In the genomic region with DNA sequence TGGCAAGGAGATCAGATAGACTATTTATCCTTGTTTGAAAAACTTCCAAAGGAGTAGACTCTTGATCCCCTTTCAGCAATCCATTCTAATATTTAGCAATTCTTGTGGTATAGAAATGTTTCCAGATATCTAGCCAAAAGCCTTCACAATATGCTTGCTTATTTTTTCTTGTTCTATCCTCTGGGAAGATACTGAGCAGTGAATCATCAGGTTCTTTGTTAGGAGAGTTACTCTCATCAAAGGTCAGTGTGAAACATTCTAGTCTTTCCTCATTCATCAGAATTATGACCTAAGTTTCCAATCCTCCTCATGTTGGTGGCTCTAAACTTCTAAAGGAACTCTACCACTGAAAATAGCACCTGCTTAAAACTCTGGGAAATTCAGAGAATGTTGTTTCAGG, we compare ENCODE assay signal across 14 cellular contexts. TPM values are rescaled to one million over a fixed set of nuclear protein-coding genes. Genes with fewer than 3 reads are reported as not detected.
DNase-seq lines count a peak whose midpoint lies in the region; ATAC-seq, FAIRE-seq and TF ChIP-seq lines count a peak whose summit lies in the region.
"Had no signal": no experiment of that assay in that cellular context is flagged by ENCODE, and none has a peak within 500 bp of the region (broad histone marks: within the 10 kb centered on the region; RNA-seq: fewer than 3 reads in every experiment).

No MANE protein-coding gene starts in this region.

- no peak for TF ChIP-seq POLR2A in breast epithelium (IDR thresholded peaks at IDR 0.05)
- no peak for TF ChIP-seq POLR2A in HepG2 (IDR thresholded peaks at IDR 0.05; ENCODE audit: insufficient read depth in 1 of 2, low read depth in 2 of 2, low read length in 2 of 2)

- peaks cover 0 to 25% of the 10 kb centered on the region in 2 donors for H3K27me3 ChIP-seq in breast epithelium
- H3K27me3 ChIP-seq in HepG2 (ENCODE audit: control insufficient read depth in 1 of 2, insufficient read depth in 2 of 2, low read length in 2 of 2): no peaks in the 10 kb centered on the region; a peak in 1 of 5 replicates
- H3K27me3 ChIP-seq in aorta (ENCODE audit: control insufficient read depth in 1 of 2, insufficient read depth in 2 of 2, low read length in 1 of 2): no peaks in the 10 kb centered on the region
- H3K27me3 ChIP-seq in Karpas-422 (ENCODE audit: low read length): no peaks in the 10 kb centered on the region

- TF ChIP-seq EP300 in HepG2 (IDR thresholded peaks at IDR 0.05; ENCODE audit: low read depth in 2 of 2, low read length in 2 of 2) (no peak), HepG2 (CRISPR knock-in tag; IDR thresholded peaks at IDR 0.05; ENCODE audit: borderline replicate concordance) (no peak)

- TF ChIP-seq CTCF in MCF 10A (IDR thresholded peaks at IDR 0.05; ENCODE audit: unreplicated experiment): no peak
- TF ChIP-seq CTCF in breast epithelium (IDR thresholded peaks at IDR 0.05): no peak
- no peak for TF ChIP-seq CTCF in chondrocyte (IDR thresholded peaks at IDR 0.05)
- no peak for TF ChIP-seq CTCF in HepG2 (CRISPR knock-in tag; IDR thresholded peaks at IDR 0.05)
- TF ChIP-seq CTCF in RWPE1 (conservative IDR thresholded peaks at IDR 0.05; ENCODE audit: low read depth): no peak

- H4K20me1 ChIP-seq in HepG2 (ENCODE audit: insufficient read depth, low read length): no peaks in the 10 kb centered on the region
- H4K20me1 ChIP-seq in Karpas-422 (ENCODE audit: insufficient read depth, low read depth, low read length): no peaks in the 10 kb centered on the region

- POLR2A ChIA-PET in MCF 10A (lab: Yijun Ruan, JAX): interaction anchor here (1.0 to 5.5 kb wide), 2 partner anchors 14 to 80 kb away, joined by 3 to 64 read pairs; no protein-coding TSS in a partner anchor
- POLR2A ChIA-PET in HepG2 (lab: Yijun Ruan, JAX): no interaction called here
- POLR2A ChIA-PET in RWPE1 (lab: Yijun Ruan, JAX; ENCODE audit: low non-redundant PET): no interaction called here

- no peaks in the 10 kb centered on the region for H3K9me3 Mint-ChIP-seq in MCF 10A (ENCODE audit: unreplicated experiment)
- H3K9me3 Mint-ChIP-seq in chondrocyte (ENCODE audit: low read depth): no peaks in the 10 kb centered on the region
- H3K9me3 Mint-ChIP-seq: activated naive CD4-positive, alpha-beta T cell treated with anti-CD3 and anti-CD28 coated beads, Interleukin-2, amount 50 U/mL, for 24 hours had no signal

- no peak overlapping the region for H2AFZ ChIP-seq in HepG2 (ENCODE audit: low read length)
- H2AFZ ChIP-seq in Karpas-422 (ENCODE audit: low read length): no peak overlapping the region

- H3K4me3 ChIP-seq in breast epithelium (no peak overlapping the region), HepG2 (replicated peaks in 1 of 3; ENCODE audit: insufficient read depth in 1 of 3, low read depth in 2 of 3, low read length in 3 of 3) (peak overlapping the region; percentile 90 to 98 (median 94); a peak in 4 of 6 replicates), aorta (ENCODE audit: low read length in 2 of 2) (no peak overlapping the region), Karpas-422 (ENCODE audit: low read length) (no peak overlapping the region)

- H3K4me2 ChIP-seq in HepG2 (ENCODE audit: low read depth, low read length) (peak overlapping the region; percentile 76), Karpas-422 (ENCODE audit: low read depth, low read length, poor library complexity, severe bottlenecking) (no peak overlapping the region)

- CTCF ChIA-PET in MCF 10A (lab: Yijun Ruan, JAX) (interaction anchor here (0.5 to 4.0 kb wide), 2 partner anchors 14 to 1123 kb away, joined by 5 to 22 read pairs; no protein-coding TSS in a partner anchor), HepG2 (lab: Yijun Ruan, JAX; ENCODE audit: low intra/inter-chr PET ratio, low total read pairs) (no interaction called here), RWPE1 (lab: Yijun Ruan, JAX) (no interaction called here)

- TF ChIP-seq RAD21 in HepG2 (CRISPR knock-in tag; IDR thresholded peaks at IDR 0.05): no peak

- FAIRE-seq in HepG2 (lab: Jason Lieb, UNC): no peak
- FAIRE-seq: G401.6 had no signal

- H3K4me1 ChIP-seq in breast epithelium (no peaks in the 10 kb centered on the region), HepG2 (ENCODE audit: insufficient read depth, low read length) (peaks cover 60% of the 10 kb centered on the region), aorta (ENCODE audit: control insufficient read depth in 1 of 2, insufficient read depth in 2 of 2, low read length in 2 of 2) (no peaks in the 10 kb centered on the region), Karpas-422 (ENCODE audit: low read length) (no peaks in the 10 kb centered on the region)

- in situ Hi-C loops in HepG2 (cut with HindIII; ENCODE audit: extremely low pct_ligation_motif_present, low pct_unique_long_range_greater_than_20kb): loop anchor here (25.0 kb wide), 3 partner anchors 532 to 1107 kb away; no protein-coding TSS in a partner anchor

- H3K9me2 ChIP-seq in Karpas-422 (replicated peaks; ENCODE audit: insufficient read depth, low read length): no peaks in the 10 kb centered on the region

- no peaks in the 10 kb centered on the region for H3K36me3 ChIP-seq in breast epithelium
- no peaks in the 10 kb centered on the region for H3K36me3 ChIP-seq in HepG2 (replicated peaks in 1 of 2; ENCODE audit: control insufficient read depth in 1 of 2, insufficient read depth in 2 of 2, low read length in 2 of 2)
- H3K36me3 ChIP-seq in aorta (ENCODE audit: control insufficient read depth in 1 of 2, insufficient read depth in 2 of 2, low read length in 1 of 2): no peaks in the 10 kb centered on the region
- no peaks in the 10 kb centered on the region for H3K36me3 ChIP-seq in Karpas-422 (ENCODE audit: insufficient read depth, low read length)

- BruUV-seq in MCF 10A (replicated peaks; lab: Mats Ljungman, UMichigan): no TSS peak
- no TSS peak for BruUV-seq in HepG2 (replicated peaks; lab: Mats Ljungman, UMichigan)

- H3K36me3 Mint-ChIP-seq in MCF 10A (ENCODE audit: insufficient read depth, unreplicated experiment) (peaks cover 6% of the 10 kb centered on the region), chondrocyte (ENCODE audit: low read depth) (no peaks in the 10 kb centered on the region)
- H3K36me3 Mint-ChIP-seq: activated naive CD4-positive, alpha-beta T cell treated with anti-CD3 and anti-CD28 coated beads, Interleukin-2, amount 50 U/mL, for 24 hours; stimulated activated naive B cell treated with anti-CD40 and anti-IgM and Interleukin-4, amounts not matched to agents 10 μg/mL and 1 μg/mL and 100 μg/mL, for 72 hours had no signal

- DNase-seq in MCF 10A (ENCODE audit: unreplicated experiment) (peak; percentile 83), breast epithelium (ENCODE audit: low spot score in 2 of 2) (no peak), chondrocyte (ENCODE audit: low spot score) (no peak), HepG2 (ENCODE audit: low spot score) (peak; percentile 55), aorta (no peak), RWPE1 (ENCODE audit: low spot score) (no peak), Karpas-422 (no peak)
- no peak for DNase-seq in stimulated activated naive CD4-positive, alpha-beta T cell treated with Interleukin-2 at 50 U/mL for 16 hours (lab: John Stamatoyannopoulos, UW)
- DNase-seq: natural killer cell; NCI-H187; stimulated activated naive B cell treated with anti-CD40 and anti-IgM and Interleukin-4, amounts not matched to agents 10 μg/mL and 1 μg/mL and 100 μg/mL, for 72 hours had no signal

- ATAC-seq in HepG2 (no peak), aorta (ENCODE audit: low FRiP score) (no peak)
- ATAC-seq: natural killer cell; stimulated activated naive B cell treated with anti-CD40 and anti-IgM and Interleukin-4, amounts not matched to agents 10 μg/mL and 1 μg/mL and 100 μg/mL, for 72 hours had no signal

- no peak overlapping the region for H3K27ac ChIP-seq in breast epithelium
- H3K27ac ChIP-seq in HepG2 (ENCODE audit: extremely low read length, insufficient read depth, low read length): peak overlapping the region; percentile 85
- H3K27ac ChIP-seq in aorta (ENCODE audit: low read depth in 1 of 2, low read length in 2 of 2): no peak overlapping the region
- H3K27ac ChIP-seq in RWPE1: no peak overlapping the region
- H3K27ac ChIP-seq in Karpas-422 (ENCODE audit: low read length): no peak overlapping the region

- H3K9me3 ChIP-seq in breast epithelium: no peaks in the 10 kb centered on the region
- H3K9me3 ChIP-seq in HepG2 (ENCODE audit: low read length): no peaks in the 10 kb centered on the region
- H3K9me3 ChIP-seq in aorta (ENCODE audit: control insufficient read depth, low read length): no peaks in the 10 kb centered on the region
- H3K9me3 ChIP-seq in Karpas-422 (ENCODE audit: low read length): peaks cover 33% of the 10 kb centered on the region

- intact Hi-C loops in MCF 10A (cut with micrococcal nuclease): no loop called here
- intact Hi-C loops in breast epithelium (cut with DNase I; ENCODE audit: low total_unique reads): no loop called here
- intact Hi-C loops in HepG2 (cut with micrococcal nuclease; ENCODE audit: unreplicated experiment): loop anchor here (5.0 kb wide), 2 partner anchors 263 to 513 kb away; no protein-coding TSS in a partner anchor
- intact Hi-C loops in aorta (cut with DNase I): loop anchor here (10.0 kb wide), 1 partner anchor 1114 kb away; no protein-coding TSS in a partner anchor

- peaks cover 49% of the 10 kb centered on the region for H3K4me1 Mint-ChIP-seq in MCF 10A (ENCODE audit: insufficient read depth, unreplicated experiment)
- peaks cover 57% of the 10 kb centered on the region for H3K4me1 Mint-ChIP-seq in chondrocyte (ENCODE audit: low read depth)
- H3K4me1 Mint-ChIP-seq: natural killer cell had no signal

- H3K79me2 ChIP-seq in HepG2 (ENCODE audit: insufficient read depth, low read length) (peaks cover 79% of the 10 kb centered on the region), Karpas-422 (ENCODE audit: low read length) (no peaks in the 10 kb centered on the region)

- H3K9ac ChIP-seq in HepG2 (ENCODE audit: insufficient read depth, low read depth, low read length): peak overlapping the region; percentile 90; the same call in 1 of the 2 replicates
- no peak overlapping the region for H3K9ac ChIP-seq in Karpas-422 (ENCODE audit: low read length)

- H3K27me3 Mint-ChIP-seq in MCF 10A (ENCODE audit: insufficient read depth, unreplicated experiment): no peaks in the 10 kb centered on the region
- H3K27me3 Mint-ChIP-seq in chondrocyte (ENCODE audit: low read depth): no peaks in the 10 kb centered on the region

- peak overlapping the region; percentile 86 for H3K27ac Mint-ChIP-seq in MCF 10A (ENCODE audit: low read depth, unreplicated experiment)
- H3K27ac Mint-ChIP-seq in chondrocyte (ENCODE audit: unreplicated experiment): peak overlapping the region; percentile 95
- H3K27ac Mint-ChIP-seq: activated naive CD4-positive, alpha-beta T cell treated with anti-CD3 and anti-CD28 coated beads, Interleukin-2, amount 50 U/mL, for 24 hours; natural killer cell; stimulated activated naive B cell treated with anti-CD40 and anti-IgM and Interleukin-4, amounts not matched to agents 10 μg/mL and 1 μg/mL and 100 μg/mL, for 72 hours had no signal

- no peak overlapping the region for H3K4me3 Mint-ChIP-seq in MCF 10A (ENCODE audit: unreplicated experiment)
- peak overlapping the region; percentile 89 for H3K4me3 Mint-ChIP-seq in chondrocyte (ENCODE audit: unreplicated experiment)
- H3K4me3 Mint-ChIP-seq: activated naive CD4-positive, alpha-beta T cell treated with anti-CD3 and anti-CD28 coated beads, Interleukin-2, amount 50 U/mL, for 24 hours; natural killer cell; stimulated activated naive B cell treated with anti-CD40 and anti-IgM and Interleukin-4, amounts not matched to agents 10 μg/mL and 1 μg/mL and 100 μg/mL, for 72 hours had no signal

RNA-seq across cellular contexts. Expression of a gene that starts 3.9 kb away (rescaled TPM):
- 8.4 and 9.7 TPM in 2 replicates for total RNA-seq in MCF 10A (2022)
- total RNA-seq in breast epithelium: 10 to 100 TPM in 1 of 3 donors, 1 to 10 TPM in 2; 3.5 to 44.0 (median 4.9) TPM
- total RNA-seq in chondrocyte: 76.1 to 111 TPM (median 76.5 TPM) in 3 replicates
- total RNA-seq in HepG2 (2016; rRNA removed; fragmentation: Illumina TruSeq; extraction: Trizol): 27.5 and 33.9 TPM in 2 replicates
- 1.9 and 2.6 TPM in 2 replicates for total RNA-seq in HepG2 (2016; cell fraction: cytosol; rRNA removed; fragmentation: Illumina TruSeq; extraction: Trizol; ENCODE audit: low read depth)
- total RNA-seq in HepG2 (2016; cell fraction: insoluble cytoplasmic fraction; rRNA removed; fragmentation: Illumina TruSeq; extraction: Trizol): 27.2 and 30.7 TPM in 2 replicates
- total RNA-seq in HepG2 (2016; cell fraction: membrane; rRNA removed; fragmentation: Illumina TruSeq; extraction: Trizol): 7.7 and 8.3 TPM in 2 replicates
- total RNA-seq in HepG2 (2016; cell fraction: nucleus; rRNA removed; fragmentation: Illumina TruSeq; extraction: Trizol): 51.7 and 53.0 TPM in 2 replicates
- polyA plus RNA-seq in HepG2 (2011; rRNA removed): 21.5 and 24.5 TPM in 2 replicates
- 21.3 and 23.6 TPM in 2 replicates for polyA plus RNA-seq in HepG2 (2011; cell fraction: cytosol; rRNA removed)
- polyA plus RNA-seq in HepG2 (2011; cell fraction: nucleus; rRNA removed): 7.3 and 7.7 TPM in 2 replicates
- polyA plus RNA-seq in HepG2 (2012): 11.9 and 20.2 TPM in 2 replicates
- 1.4 and 1.8 TPM in 2 replicates for polyA plus RNA-seq in HepG2 (2016; cell fraction: cytosol; fragmentation: Illumina TruSeq; extraction: Trizol; ENCODE audit: low read depth)
- 16.0 and 18.2 TPM in 2 replicates for polyA plus RNA-seq in HepG2 (2016; cell fraction: insoluble cytoplasmic fraction; fragmentation: Illumina TruSeq; extraction: Trizol; ENCODE audit: low read depth)
- 3.6 and 3.9 TPM in 2 replicates for polyA plus RNA-seq in HepG2 (2016; cell fraction: membrane; fragmentation: Illumina TruSeq; extraction: Trizol; ENCODE audit: low read depth)
- polyA plus RNA-seq in HepG2 (2016; cell fraction: nucleus; fragmentation: Illumina TruSeq; extraction: Trizol; ENCODE audit: insufficient read depth, low read depth): 24.9 and 25.5 TPM in 2 replicates
- 0.07 and 66.7 TPM in 2 replicates for polyA minus RNA-seq in HepG2 (2011; rRNA and poly(A)+ RNA removed; ENCODE audit: low replicate concordance)
- 71.6 and 82.5 TPM in 2 replicates for polyA minus RNA-seq in HepG2 (2011; cell fraction: cytosol; rRNA and poly(A)+ RNA removed)
- 52.8 and 56.1 TPM in 2 replicates for polyA minus RNA-seq in HepG2 (2011; cell fraction: nucleus; rRNA and poly(A)+ RNA removed)
- total RNA-seq in aorta: 10 to 100 TPM; 32.4 to 37.4 TPM
- polyA plus RNA-seq in aorta: 1 to 10 TPM; 5.0 to 5.5 TPM
- not detected in 2 replicates for total RNA-seq in Karpas-422 (2014; rRNA removed; shearing (Covaris generic); ENCODE audit: low replicate concordance)
- total RNA-seq: natural killer cell; T-helper 2 cell treated with Interferon-gamma antibody and Interleukin-4, amounts not matched to agents 100 ng/mL and 5 ng/mL, for 36 hours had no signal

Comparison
In these comparisons a context has a peak if more than half of its experiments do, and no peak if none do; other contexts are left out.
1. DNase-seq: peak in MCF 10A (single experiment) and HepG2 (single experiment); none in breast epithelium (0 of 2), chondrocyte (single experiment), stimulated activated naive CD4-positive, alpha-beta T cell treated with Interleukin-2 at 50 U/mL for 16 hours (single experiment), aorta (0 of 2), RWPE1 (single experiment) and Karpas-422 (single experiment).
2. H3K4me3 ChIP-seq: peak in HepG2 (3 of 3); none in breast epithelium (0 of 3), aorta (0 of 2) and Karpas-422 (single experiment).
3. intact Hi-C loops: an anchor here in HepG2 (5.0 kb wide) and aorta (10.0 kb wide); none called in MCF 10A and breast epithelium.